8 cellular contexts compared by ENCODE assay signal in the genomic region with DNA sequence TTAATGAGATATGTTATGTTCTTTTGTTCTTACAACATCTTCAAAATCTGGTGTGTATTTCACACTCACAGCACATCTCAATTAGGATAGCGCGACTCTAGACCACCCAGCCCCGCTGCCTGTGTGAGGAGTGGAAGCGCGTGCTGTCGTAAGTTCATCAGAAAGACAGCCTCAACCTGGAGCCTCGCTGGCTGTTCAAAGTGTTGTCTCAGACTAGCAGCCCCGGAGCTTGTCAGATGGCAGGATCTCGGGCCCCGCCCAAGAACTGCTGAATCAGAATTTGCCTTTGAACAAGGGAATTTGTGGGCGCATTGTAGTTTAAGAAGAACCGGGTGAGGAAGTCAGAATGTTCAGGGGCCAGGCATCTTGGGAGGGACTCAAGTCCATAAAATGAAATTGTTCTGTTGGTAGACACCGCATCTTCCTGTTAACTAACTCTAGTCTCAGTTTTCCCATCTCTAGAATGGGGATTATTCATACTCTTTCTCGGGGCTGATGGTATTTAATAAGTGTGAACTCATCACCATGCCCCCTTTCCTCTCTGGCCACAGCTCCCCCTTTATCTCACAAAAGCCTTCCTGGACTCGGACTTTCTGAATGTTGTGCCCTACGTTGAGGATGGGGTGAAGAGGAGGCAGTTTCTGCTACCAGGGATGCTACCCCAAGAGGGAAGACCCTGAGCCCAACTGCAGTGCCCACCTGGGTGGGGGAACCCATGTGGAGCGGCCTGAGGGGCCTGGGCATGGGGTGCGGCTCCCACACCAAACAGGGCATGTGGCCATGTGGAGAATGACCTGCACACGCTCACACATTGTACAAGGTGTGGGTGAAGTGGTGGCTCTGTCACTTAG. TPM values are rescaled to one million over a fixed set of nuclear protein-coding genes. Genes with fewer than 3 reads are reported as not detected.
A peak's percentile ranks its signal among the peaks of the same experiment; 100 is the strongest.
DNase-seq lines count a peak whose midpoint lies in the region; ATAC-seq and TF ChIP-seq lines count a peak whose summit lies in the region.

No MANE protein-coding gene starts in this region.

- no peaks in the 10 kb centered on the region for H3K36me3 Mint-ChIP-seq in MCF 10A (ENCODE audit: insufficient read depth, unreplicated experiment)
- peaks cover 1% of the 10 kb centered on the region for H3K36me3 Mint-ChIP-seq in activated naive CD4-positive, alpha-beta T cell treated with anti-CD3 and anti-CD28 coated beads, Interleukin-2, amount 10 ng/mL, durations not matched to agents 7 days and 5 days

- no peaks in the 10 kb centered on the region for H4K20me1 ChIP-seq in osteoblast (ENCODE audit: insufficient read depth, low read length)

- H3K4me3 Mint-ChIP-seq in MCF 10A (ENCODE audit: unreplicated experiment), result no peak overlapping the region
- peak overlapping the region; percentile 46 for H3K4me3 Mint-ChIP-seq in activated naive CD4-positive, alpha-beta T cell treated with anti-CD3 and anti-CD28 coated beads, Interleukin-2, amount 10 ng/mL, durations not matched to agents 7 days and 5 days

- H3K27ac ChIP-seq in breast epithelium, result no peak overlapping the region
- no peak overlapping the region for H3K27ac ChIP-seq in osteoblast (ENCODE audit: low read depth, low read length)
- H3K27ac ChIP-seq in upper lobe of right lung, result no peak overlapping the region

- H3K4me3 ChIP-seq in breast epithelium (no peak overlapping the region), osteoblast (ENCODE audit: insufficient read depth, low read length) (no peak overlapping the region), upper lobe of right lung (no peak overlapping the region)

- intact Hi-C loops in MCF 10A (cut with micrococcal nuclease), result no loop called here
- intact Hi-C loops in breast epithelium (cut with DNase I; ENCODE audit: low total_unique reads), result no loop called here
- intact Hi-C loops in upper lobe of right lung (cut with DNase I), result loop anchor here (10.0 kb wide), 1 partner anchor 305 kb away; no protein-coding TSS in a partner anchor

- no TSS peak for BruUV-seq in MCF 10A (replicated peaks; lab: Mats Ljungman, UMichigan)

- H3K9me3 ChIP-seq in breast epithelium (no peaks in the 10 kb centered on the region), osteoblast (ENCODE audit: low read depth, low read length) (no peaks in the 10 kb centered on the region), upper lobe of right lung (no peaks in the 10 kb centered on the region)

- no peak for TF ChIP-seq POLR2A in breast epithelium (IDR thresholded peaks at IDR 0.05)

- DNase-seq in MCF 10A (ENCODE audit: unreplicated experiment) (peak; percentile 34), breast epithelium (ENCODE audit: low spot score in 2 of 2) (no peak), osteoblast (ENCODE audit: insufficient read length, low spot score, missing footprints) (peak; percentile 35), upper lobe of right lung (peak; percentile 60), NCI-H146 treated with DMSO at 0.1 percent for 48 hours (lab: John Stamatoyannopoulos, UW; ENCODE audit: unreplicated experiment) (no peak), RPMI8226 (no peak), hippocampal formation (lab: John Stamatoyannopoulos, UW) (no peak)
- peak; percentile 91 for DNase-seq in activated naive CD4-positive, alpha-beta T cell treated with anti-CD3 and anti-CD28 coated beads, Interleukin-2, amount 10 ng/mL, durations not matched to agents 7 days and 5 days

- no peaks in the 10 kb centered on the region for H3K27me3 Mint-ChIP-seq in MCF 10A (ENCODE audit: insufficient read depth, unreplicated experiment)
- peaks cover 7% of the 10 kb centered on the region for H3K27me3 Mint-ChIP-seq in activated naive CD4-positive, alpha-beta T cell treated with anti-CD3 and anti-CD28 coated beads, Interleukin-2, amount 10 ng/mL, durations not matched to agents 7 days and 5 days

- no peaks in the 10 kb centered on the region for H3K27me3 ChIP-seq in breast epithelium
- no peaks in the 10 kb centered on the region for H3K27me3 ChIP-seq in osteoblast (ENCODE audit: insufficient read depth, low read length)
- no peaks in the 10 kb centered on the region for H3K27me3 ChIP-seq in upper lobe of right lung

- CTCF ChIA-PET in MCF 10A (lab: Yijun Ruan, JAX), result interaction anchor here (2.1 to 11.0 kb wide), 3 partner anchors 38 to 299 kb away, joined by 13 to 185 read pairs (median 41); partner anchors contain the start of gene BHLHE40
- CTCF ChIA-PET in activated naive CD4-positive, alpha-beta T cell treated with anti-CD3 and anti-CD28 coated beads, Interleukin-2, amount 10 ng/mL, durations not matched to agents 7 days and 5 days (lab: Charles Lee), result interaction anchor here (1.0 to 11.1 kb wide), 2 partner anchors 37 to 299 kb away, joined by 3 to 112 read pairs; partner anchors contain the start of gene BHLHE40

- H3K27ac Mint-ChIP-seq in MCF 10A (ENCODE audit: low read depth, unreplicated experiment), result peak overlapping the region; percentile 88
- peak overlapping the region; percentile 75 for H3K27ac Mint-ChIP-seq in activated naive CD4-positive, alpha-beta T cell treated with anti-CD3 and anti-CD28 coated beads, Interleukin-2, amount 10 ng/mL, durations not matched to agents 7 days and 5 days

- no peak overlapping the region for H3K4me2 ChIP-seq in osteoblast (ENCODE audit: insufficient read depth, low read length)

- H3K4me1 Mint-ChIP-seq in MCF 10A (ENCODE audit: insufficient read depth, unreplicated experiment), result peaks cover 61% of the 10 kb centered on the region
- peaks cover 74% of the 10 kb centered on the region for H3K4me1 Mint-ChIP-seq in activated naive CD4-positive, alpha-beta T cell treated with anti-CD3 and anti-CD28 coated beads, Interleukin-2, amount 10 ng/mL, durations not matched to agents 7 days and 5 days

- H3K4me1 ChIP-seq in breast epithelium (no peaks in the 10 kb centered on the region), osteoblast (ENCODE audit: insufficient read depth, low read length) (peaks cover 48% of the 10 kb centered on the region), upper lobe of right lung (peaks cover 29% of the 10 kb centered on the region)

- TF ChIP-seq CTCF in MCF 10A (IDR thresholded peaks at IDR 0.05; ENCODE audit: unreplicated experiment) (no peak), breast epithelium (IDR thresholded peaks at IDR 0.05) (no peak), osteoblast (IDR thresholded peaks at IDR 0.05; ENCODE audit: extremely low read depth, low read depth, low read length) (no peak), upper lobe of right lung (IDR thresholded peaks at IDR 0.05) (no peak)

- no peaks in the 10 kb centered on the region for H3K9me3 Mint-ChIP-seq in MCF 10A (ENCODE audit: unreplicated experiment)
- H3K9me3 Mint-ChIP-seq in activated naive CD4-positive, alpha-beta T cell treated with anti-CD3 and anti-CD28 coated beads, Interleukin-2, amount 10 ng/mL, durations not matched to agents 7 days and 5 days, result no peaks in the 10 kb centered on the region

- H3K36me3 ChIP-seq in breast epithelium (no peaks in the 10 kb centered on the region), osteoblast (ENCODE audit: insufficient read depth, low read length) (no peaks in the 10 kb centered on the region), upper lobe of right lung (no peaks in the 10 kb centered on the region)

- POLR2A ChIA-PET in MCF 10A (lab: Yijun Ruan, JAX), result interaction anchor here (0.7 to 8.6 kb wide), 3 partner anchors 25 to 282 kb away, joined by 3 to 251 read pairs (median 23); partner anchors contain the start of gene BHLHE40

- ATAC-seq in upper lobe of right lung, result peak; percentile 29

- H2AFZ ChIP-seq in osteoblast (ENCODE audit: low read length), result no peak overlapping the region

- H3K79me2 ChIP-seq in osteoblast (ENCODE audit: insufficient read depth, low read length), result no peaks in the 10 kb centered on the region

RNA-seq across cellular contexts. Expression of gene BHLHE40, which starts 40.4 kb away (rescaled TPM):
- total RNA-seq in MCF 10A (2022) (16.8 and 27.9 TPM in 2 replicates), breast epithelium (100 to 1,000 TPM in 2 of 3 donors, 10 to 100 TPM in 1; 13.8 to 177 (median 135) TPM), osteoblast (70.2 and 71.9 TPM in 2 replicates), upper lobe of right lung (97.1 TPM)

Comparison
In these comparisons a context has a peak if more than half of its experiments do, and no peak if none do; other contexts are left out.
1. DNase-seq: peak in MCF 10A (single experiment), activated naive CD4-positive, alpha-beta T cell treated with anti-CD3 and anti-CD28 coated beads, Interleukin-2, amount 10 ng/mL, durations not matched to agents 7 days and 5 days (single experiment), osteoblast (single experiment) and upper lobe of right lung (single experiment); none in breast epithelium (0 of 2), NCI-H146 treated with DMSO at 0.1 percent for 48 hours (single experiment), RPMI8226 (single experiment) and hippocampal formation (0 of 2).